ENCODE assay signal across 10 cellular contexts in the genomic region with DNA sequence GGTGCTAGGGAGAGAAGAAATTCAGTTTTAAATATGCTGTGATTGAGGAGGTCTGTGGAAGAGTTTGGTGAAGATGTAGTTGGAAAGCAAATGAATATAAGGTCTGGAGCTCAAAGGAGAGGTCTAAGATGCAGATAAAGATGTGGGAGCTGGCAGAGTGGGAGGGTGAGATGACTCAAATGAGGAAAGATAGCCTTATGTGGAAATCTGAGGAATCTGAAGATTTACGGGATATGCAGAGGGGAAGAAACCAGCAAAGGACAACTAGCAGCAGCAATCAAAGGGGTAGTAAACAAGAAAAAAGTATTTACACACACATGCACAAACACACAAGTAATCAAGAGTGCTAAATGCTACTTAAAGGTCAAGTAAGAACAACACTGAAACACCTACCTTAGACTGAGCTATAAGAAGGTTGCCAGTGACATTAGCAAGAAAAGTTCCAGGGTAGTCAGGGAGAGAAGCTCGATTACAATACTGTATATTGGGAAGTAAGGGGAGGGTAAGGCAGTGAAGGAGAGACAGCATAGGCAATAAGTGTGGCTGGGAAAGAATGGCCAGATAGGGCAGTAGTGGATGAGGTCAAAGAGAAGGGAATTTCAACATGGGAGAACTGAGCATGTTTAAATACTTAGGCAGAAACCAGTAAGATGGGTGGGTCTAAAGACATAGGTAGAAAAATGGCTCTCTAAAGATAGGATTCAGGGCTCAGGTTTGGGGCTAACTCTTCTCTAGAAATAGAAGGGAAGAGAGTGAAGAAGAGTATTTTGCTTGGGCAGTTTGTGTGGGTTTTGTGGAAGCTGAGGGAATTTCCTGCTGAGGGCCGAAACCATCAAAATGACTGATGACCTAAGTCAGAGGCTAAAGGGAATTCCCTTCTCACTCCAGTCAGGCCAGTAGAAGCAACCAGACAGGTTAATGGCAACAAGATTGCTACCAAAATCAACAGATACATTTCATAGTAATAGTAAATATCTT. TPM values are rescaled to one million over a fixed set of nuclear protein-coding genes. Genes with fewer than 3 reads are reported as not detected.
DNase-seq lines count a peak whose midpoint lies in the region; ATAC-seq and TF ChIP-seq lines count a peak whose summit lies in the region.
"Had no signal": no experiment of that assay in that cellular context is flagged by ENCODE, and none has a peak within 500 bp of the region (broad histone marks: within the 10 kb centered on the region; RNA-seq: fewer than 3 reads in every experiment).

No MANE protein-coding gene starts in this region.

- POLR2A ChIA-PET in activated B cell treated with CpG ODN at 0.5 μM for 24 hours (lab: Charles Lee): interaction anchor here (0.8 to 1.7 kb wide), 5 partner anchors 8 to 102 kb away, joined by 3 to 10 read pairs (median 6); a partner anchor contains a TSS

- peaks cover 0 to 8% (median 0%) of the 10 kb centered on the region in 3 donors for H3K36me3 ChIP-seq in tibial artery

- peaks cover 0 to 16% (median 9%) of the 10 kb centered on the region in 4 donors for H3K4me1 ChIP-seq in tibial artery

- H3K4me3 Mint-ChIP-seq in activated B cell treated with CpG ODN at 0.5 μM for 24 hours: no peak overlapping the region
- H3K4me3 Mint-ChIP-seq: activated naive CD4-positive, alpha-beta T cell treated with anti-CD3 and anti-CD28 coated beads, Interleukin-2, amount 10 ng/mL, durations not matched to agents 7 days and 5 days had no signal

- peak; percentile 75 for ATAC-seq in GM19035 (IDR thresholded peaks at IDR 0.05; ENCODE audit: unreplicated experiment)
- peak; percentile 76 for ATAC-seq in HG02938 (IDR thresholded peaks at IDR 0.05; ENCODE audit: unreplicated experiment)
- peak; percentile 61 for ATAC-seq in activated B cell treated with CpG ODN at 0.5 μM for 24 hours (ENCODE audit: low read depth)

- H3K27me3 Mint-ChIP-seq in activated B cell treated with CpG ODN at 0.5 μM for 24 hours: no peaks in the 10 kb centered on the region
- H3K27me3 Mint-ChIP-seq: activated naive CD4-positive, alpha-beta T cell treated with anti-CD3 and anti-CD28 coated beads, Interleukin-2, amount 10 ng/mL, durations not matched to agents 7 days and 5 days had no signal

- intact Hi-C loops in activated B cell treated with CpG ODN at 0.5 μM for 24 hours (cut with micrococcal nuclease): loop anchor here (1.0 kb wide), 2 partner anchors 9 kb away; a partner anchor contains a TSS
- intact Hi-C loops in tibial artery (cut with DNase I; ENCODE audit: low total_unique reads): no loop called here

- no peaks in the 10 kb centered on the region for H3K9me3 Mint-ChIP-seq in activated B cell treated with CpG ODN at 0.5 μM for 24 hours
- H3K9me3 Mint-ChIP-seq: activated naive CD4-positive, alpha-beta T cell treated with anti-CD3 and anti-CD28 coated beads, Interleukin-2, amount 10 ng/mL, durations not matched to agents 7 days and 5 days had no signal

- DNase-seq in A172 (ENCODE audit: low spot score): peak; percentile 63
- no peak for DNase-seq in activated B cell treated with CpG ODN at 0.5 μM for 24 hours
- DNase-seq in NCI-H1436 (lab: John Stamatoyannopoulos, UW): no peak
- no peak for DNase-seq in NCI-H187 (lab: John Stamatoyannopoulos, UW)
- DNase-seq in tibial artery: no peak
- DNase-seq in DMS53 treated with DMSO at 0.1 percent for 48 hours (lab: John Stamatoyannopoulos, UW; ENCODE audit: unreplicated experiment): no peak
- DNase-seq: activated naive CD4-positive, alpha-beta T cell treated with anti-CD3 and anti-CD28 coated beads, Interleukin-2, amount 10 ng/mL, durations not matched to agents 7 days and 5 days had no signal

- no peaks in the 10 kb centered on the region for H3K27me3 ChIP-seq in tibial artery

- no peak overlapping the region for H3K27ac Mint-ChIP-seq in activated B cell treated with CpG ODN at 0.5 μM for 24 hours
- H3K27ac Mint-ChIP-seq: activated naive CD4-positive, alpha-beta T cell treated with anti-CD3 and anti-CD28 coated beads, Interleukin-2, amount 10 ng/mL, durations not matched to agents 7 days and 5 days had no signal

- peaks cover 30% of the 10 kb centered on the region for H3K4me1 Mint-ChIP-seq in activated B cell treated with CpG ODN at 0.5 μM for 24 hours

- CTCF ChIA-PET in activated B cell treated with CpG ODN at 0.5 μM for 24 hours (lab: Charles Lee): interaction anchor here (1.2 to 1.8 kb wide), 4 partner anchors 9 to 26 kb away, joined by 3 to 5 read pairs (median 4); no protein-coding TSS in a partner anchor

- no peak overlapping the region for H3K4me3 ChIP-seq in tibial artery

- TF ChIP-seq CTCF in activated B cell treated with CpG ODN at 0.5 μM for 24 hours (IDR thresholded peaks at IDR 0.05) (no peak), tibial artery (IDR thresholded peaks at IDR 0.05) (no peak)

- no peaks in the 10 kb centered on the region for H3K9me3 ChIP-seq in tibial artery

- no peak overlapping the region for H3K27ac ChIP-seq in tibial artery
- H3K27ac ChIP-seq: RWPE1 had no signal

- peaks cover 27% of the 10 kb centered on the region for H3K36me3 Mint-ChIP-seq in activated B cell treated with CpG ODN at 0.5 μM for 24 hours (ENCODE audit: low read depth)

RNA-seq across cellular contexts. Expression of a gene that starts 8.9 kb away (rescaled TPM):
- 97.4 and 100 TPM in 2 replicates for total RNA-seq in A172 (2014; rRNA removed; shearing (Covaris generic))
- total RNA-seq in activated B cell treated with CpG ODN at 0.5 μM for 24 hours: 84.6 and 90.1 TPM in 2 replicates
